ENCODE assay signal across 8 cellular contexts in genomic region chr1:151009206-151009587, GRCh38. TPM values are rescaled to one million over a fixed set of nuclear protein-coding genes. Genes with fewer than 3 reads are reported as not detected.
DNase-seq lines count a peak whose midpoint lies in the region; ATAC-seq and TF ChIP-seq lines count a peak whose summit lies in the region.

No MANE protein-coding gene starts in this region.

- WGBS in trophoblast cell (ENCODE audit: extremely low coverage, insufficient coverage, insufficient read length) = no CpG with 5 or more reads among the region's 3 CpGs

- H3K14ac ChIP-seq in trophoblast cell (ENCODE audit: low read length) = no peak overlapping the region

- no peak for TF ChIP-seq CTCF in DND-41 (IDR thresholded peaks at IDR 0.05; ENCODE audit: borderline replicate concordance, extremely low read depth, low read length, poor library complexity, severe bottlenecking)
- TF ChIP-seq CTCF in Peyer's patch (IDR thresholded peaks at IDR 0.05) = no peak

- H2BK5ac ChIP-seq in trophoblast cell (ENCODE audit: low read depth, low read length, poor library complexity) = no peak overlapping the region

- no peak overlapping the region for H2BK12ac ChIP-seq in trophoblast cell (ENCODE audit: low read length)

- H3K9ac ChIP-seq in DND-41 (ENCODE audit: low read depth, low read length) (peak overlapping the region; percentile 70), trophoblast cell (ENCODE audit: low read length) (no peak overlapping the region)

- no peak overlapping the region for H2AK5ac ChIP-seq in trophoblast cell (ENCODE audit: low read length)

- H3K4me1 ChIP-seq in DND-41 (ENCODE audit: insufficient read depth, low read length) = peaks cover 64% of the 10 kb centered on the region
- H3K4me1 ChIP-seq in Peyer's patch = peaks cover 4 to 79% (median 14%) of the 10 kb centered on the region in 4 donors
- peaks cover 6 to 8% of the 10 kb centered on the region in 2 experiments for H3K4me1 ChIP-seq in trophoblast cell (ENCODE audit: control insufficient read depth in 1 of 2, insufficient read depth in 2 of 2, low read length in 2 of 2)

- H3K27ac ChIP-seq in DND-41 (ENCODE audit: low read length) (peak overlapping the region; percentile 83), Peyer's patch (peak overlapping the region; percentile 78 to 94 (median 85)), epithelial cell of prostate (peak overlapping the region; percentile 87), trophoblast cell (ENCODE audit: low read depth, low read length) (no peak overlapping the region)

- H4K91ac ChIP-seq in trophoblast cell (ENCODE audit: low read depth, low read length) = no peak overlapping the region

- H3K4me2 ChIP-seq in DND-41 (ENCODE audit: insufficient read depth, low read length) (peak overlapping the region; percentile 67), trophoblast cell (ENCODE audit: low read length) (peak overlapping the region; percentile 88)

- no peak overlapping the region for H3K23ac ChIP-seq in trophoblast cell (ENCODE audit: low read length)

- H2BK120ac ChIP-seq in trophoblast cell (ENCODE audit: insufficient read depth, low read length, poor library complexity) = no peak overlapping the region

- DNase-seq in DND-41 = no peak
- no peak for DNase-seq in Peyer's patch
- no peak for DNase-seq in epithelial cell of prostate (ENCODE audit: low read depth, low spot score)
- DNase-seq in trophoblast cell = no peak
- no peak for DNase-seq in activated effector memory CD4-positive, alpha-beta T cell treated with anti-CD3 and anti-CD28 coated beads, Interleukin-2, amount 50 U/mL, for 16 hours
- DNase-seq in MV-4-11 (lab: John Stamatoyannopoulos, UW) = no peak
- no peak for DNase-seq in NCI-H1092 treated with DMSO at 0.1 percent for 48 hours (lab: John Stamatoyannopoulos, UW)

- no peaks in the 10 kb centered on the region for H4K20me1 ChIP-seq in DND-41 (ENCODE audit: insufficient read depth, low read length)

- H2AFZ ChIP-seq in DND-41 (ENCODE audit: low read depth, low read length) (peak overlapping the region; percentile 89), trophoblast cell (ENCODE audit: insufficient read depth, low read length, poor library complexity) (peak overlapping the region; percentile 38)

- H3K79me1 ChIP-seq in trophoblast cell (ENCODE audit: low read length) = peaks cover 5% of the 10 kb centered on the region

- peak overlapping the region; percentile 85 for H4K8ac ChIP-seq in trophoblast cell (ENCODE audit: low read depth, low read length)

- no peak overlapping the region for H4K12ac ChIP-seq in trophoblast cell (ENCODE audit: low read depth, low read length)

- TF ChIP-seq POLR2A in Peyer's patch (IDR thresholded peaks at IDR 0.05) = no peak

- no peak overlapping the region for H3K4ac ChIP-seq in trophoblast cell (ENCODE audit: low read depth, low read length)

- H3K36me3 ChIP-seq in DND-41 (ENCODE audit: insufficient read depth, low read length) = peaks cover 8% of the 10 kb centered on the region; the same call in 1 of the 2 replicates
- H3K36me3 ChIP-seq in Peyer's patch = no peaks in the 10 kb centered on the region
- no peaks in the 10 kb centered on the region for H3K36me3 ChIP-seq in trophoblast cell (ENCODE audit: control insufficient read depth in 1 of 2, insufficient read depth in 2 of 2, low read length in 2 of 2)

- peak overlapping the region; percentile 40 to 73 for H3K4me3 ChIP-seq in DND-41 (ENCODE audit: low read depth in 1 of 2, low read length in 2 of 2)
- peak overlapping the region; percentile 59 to 78 (median 66) for H3K4me3 ChIP-seq in Peyer's patch
- H3K4me3 ChIP-seq in trophoblast cell (ENCODE audit: low read depth, low read length) = no peak overlapping the region

- H3K27me3 ChIP-seq in DND-41 (ENCODE audit: insufficient read depth, low read length, poor library complexity) (no peaks in the 10 kb centered on the region), Peyer's patch (no peaks in the 10 kb centered on the region), trophoblast cell (ENCODE audit: insufficient read depth, low read length) (no peaks in the 10 kb centered on the region)

- H3K79me2 ChIP-seq in DND-41 (ENCODE audit: insufficient read depth, low read length) (peaks cover 43% of the 10 kb centered on the region), trophoblast cell (ENCODE audit: control insufficient read depth, insufficient read depth, low read length, poor library complexity) (peaks cover 4% of the 10 kb centered on the region)

- H3K18ac ChIP-seq in trophoblast cell (ENCODE audit: low read length) = no peak overlapping the region

- no peaks in the 10 kb centered on the region for H3K9me3 ChIP-seq in DND-41 (ENCODE audit: insufficient read depth, low read length, severe bottlenecking)
- no peaks in the 10 kb centered on the region for H3K9me3 ChIP-seq in Peyer's patch
- H3K9me3 ChIP-seq in trophoblast cell (ENCODE audit: insufficient read depth, low read depth, low read length) = no peaks in the 10 kb centered on the region

- ATAC-seq in DND-41 (ENCODE audit: insufficient read depth, low read depth) (no peak), HG02623 (IDR thresholded peaks at IDR 0.05; ENCODE audit: unreplicated experiment) (no peak)

RNA-seq across cellular contexts. Expression of gene PRUNE1, which starts 0.9 kb away (rescaled TPM):
- 10 to 100 TPM; 21.7 to 28.1 (median 25.1) TPM for total RNA-seq in Peyer's patch
- polyA plus RNA-seq in trophoblast cell (2013) = 16.3 and 16.9 TPM in 2 replicates

RNA-seq across cellular contexts. Expression of gene MINDY1, which starts 2.5 kb away (rescaled TPM):
- 10 to 100 TPM; 37.1 to 76.4 (median 57.4) TPM for total RNA-seq in Peyer's patch
- polyA plus RNA-seq in trophoblast cell (2013) = 2.8 and 3.1 TPM in 2 replicates

RNA-seq across cellular contexts. Expression of gene ANXA9, which starts 27.1 kb away (rescaled TPM):
- total RNA-seq in Peyer's patch = 1 to 10 TPM in 1 of 4 donors, under 1 TPM in 1, not detected in 2; 0.67 to 1.7 TPM
- polyA plus RNA-seq in trophoblast cell (2013) = 2.4 and 2.7 TPM in 2 replicates

RNA-seq across cellular contexts. Expression of gene BNIPL, which starts 27.2 kb away (rescaled TPM):
- total RNA-seq in Peyer's patch = 1 to 10 TPM in 2 of 4 donors, under 1 TPM in 1, not detected in 1; 0.70 to 8.4 (median 3.6) TPM
- polyA plus RNA-seq in trophoblast cell (2013) = 0.77 and 0.82 TPM in 2 replicates

RNA-seq across cellular contexts. Expression of gene CERS2, which starts 34.6 kb away (rescaled TPM):
- total RNA-seq in Peyer's patch = 100 to 1,000 TPM in 3 of 4 donors, 10 to 100 TPM in 1; 48.7 to 212 (median 156) TPM
- 83.6 and 85.3 TPM in 2 replicates for polyA plus RNA-seq in trophoblast cell (2013)
